9 cellular contexts compared by ENCODE assay signal in the genomic region with DNA sequence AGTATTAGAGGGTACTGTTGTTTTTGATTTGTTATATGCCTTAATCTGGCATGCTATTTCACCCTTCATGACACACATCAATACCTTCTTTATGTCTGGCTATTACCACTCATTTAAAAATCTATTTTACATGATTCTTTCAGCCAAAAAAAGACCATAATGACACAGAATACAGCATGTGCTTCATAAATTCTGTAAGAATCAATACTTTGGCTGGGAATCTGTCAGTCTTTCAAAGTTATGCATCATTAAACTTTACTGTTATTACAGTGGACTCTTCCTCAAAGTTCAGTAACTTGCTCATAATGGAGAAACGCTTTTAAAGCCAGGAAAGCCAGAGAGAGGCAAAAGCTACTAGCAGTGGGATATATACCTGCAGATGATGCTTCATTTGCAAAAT.
"Had no signal": no experiment of that assay in that cellular context is flagged by ENCODE, and none has a peak within 500 bp of the region (broad histone marks: within the 10 kb centered on the region; RNA-seq: fewer than 3 reads in every experiment).

No MANE protein-coding gene starts in this region.

- H3K4me2 ChIP-seq: GM23338 had no signal

- DNase-seq: H9, HCEC 1CT, IMR-90, KG1 had no signal

- H2AFZ ChIP-seq: GM23338 had no signal

- H3K4me3 Mint-ChIP-seq: GM23338, H9 had no signal

- ATAC-seq: GM23338, K562 had no signal

- H3K27ac Mint-ChIP-seq: GM23338, H9 had no signal

- H3K4me3 ChIP-seq: GM23338, K562 had no signal

- FAIRE-seq: H1, H54, HTR-8/SVneo, K562 had no signal

- H3K9me3 Mint-ChIP-seq: GM23338, H9 had no signal
